Comparison of ENCODE assay signal across 26 cellular contexts in genomic region chr5:16787278-16787677, GRCh38.
DNase-seq lines count a peak whose midpoint lies in the region; ATAC-seq and TF ChIP-seq lines count a peak whose summit lies in the region.
"Had no signal": no experiment of that assay in that cellular context is flagged by ENCODE, and none has a peak within 500 bp of the region (broad histone marks: within the 10 kb centered on the region; RNA-seq: fewer than 3 reads in every experiment).

No MANE protein-coding gene starts in this region.

- peak overlapping the region; percentile 23 for H3K27ac Mint-ChIP-seq in chondrocyte (ENCODE audit: unreplicated experiment)
- H3K27ac Mint-ChIP-seq in CD14-positive monocyte = peak overlapping the region in 1 of 7 donors; percentile 22
- H3K27ac Mint-ChIP-seq: activated T-cell treated with anti-CD3 and anti-CD28 coated beads, Interleukin-2, amount 50 U/mL, for 72 hours; GM23338; memory B cell; neural progenitor cell; stimulated activated memory B cell treated with anti-CD40 and anti-IgM and Interleukin-4, amounts not matched to agents 10 μg/mL and 1 μg/mL and 100 μg/mL, for 72 hours; T-helper 17 cell had no signal

- no peak overlapping the region for H3K27ac ChIP-seq in A673 (ENCODE audit: low read depth, low read length, poor library complexity, severe bottlenecking)
- H3K27ac ChIP-seq: neural progenitor cell, Peyer's patch, SJSA1, suprapubic skin had no signal

- CTCF ChIA-PET in A673 (lab: Charles Lee) = interaction anchor here (0.7 kb wide), 1 partner anchor 151 kb away, joined by 9 read pairs; no protein-coding TSS in a partner anchor

- peaks cover 60% of the 10 kb centered on the region for H3K4me1 ChIP-seq in A673 (ENCODE audit: insufficient read depth, low read length, poor library complexity, severe bottlenecking)
- H3K4me1 ChIP-seq: Peyer's patch had no signal

- H3K9me3 Mint-ChIP-seq in chondrocyte (ENCODE audit: low read depth) = no peaks in the 10 kb centered on the region
- peaks cover 0 to 2% (median 0%) of the 10 kb centered on the region in 7 donors for H3K9me3 Mint-ChIP-seq in CD14-positive monocyte
- H3K9me3 Mint-ChIP-seq: activated T-cell treated with anti-CD3 and anti-CD28 coated beads, Interleukin-2, amount 50 U/mL, for 72 hours; GM23338; memory B cell; neural progenitor cell; stimulated activated memory B cell treated with anti-CD40 and anti-IgM and Interleukin-4, amounts not matched to agents 10 μg/mL and 1 μg/mL and 100 μg/mL, for 72 hours had no signal

- H3K4me3 Mint-ChIP-seq in chondrocyte (ENCODE audit: unreplicated experiment) = no peak overlapping the region
- no peak overlapping the region for H3K4me3 Mint-ChIP-seq in CD14-positive monocyte
- H3K4me3 Mint-ChIP-seq: activated T-cell treated with anti-CD3 and anti-CD28 coated beads, Interleukin-2, amount 50 U/mL, for 72 hours; GM23338; memory B cell; neural progenitor cell; stimulated activated memory B cell treated with anti-CD40 and anti-IgM and Interleukin-4, amounts not matched to agents 10 μg/mL and 1 μg/mL and 100 μg/mL, for 72 hours; T-helper 17 cell had no signal

- BruUV-seq in A673 (replicated peaks; lab: Mats Ljungman, UMichigan) = no TSS peak

- ATAC-seq in HG02763 (IDR thresholded peaks at IDR 0.05; ENCODE audit: unreplicated experiment) = no peak
- ATAC-seq: activated T-cell treated with anti-CD3 and anti-CD28 coated beads, Interleukin-2, amount 50 U/mL, for 72 hours; GM23338; stimulated activated memory B cell treated with anti-CD40 and anti-IgM and Interleukin-4, amounts not matched to agents 10 μg/mL and 1 μg/mL and 100 μg/mL, for 72 hours; T-helper 17 cell had no signal

- POLR2A ChIA-PET in A673 (lab: Charles Lee; ENCODE audit: low non-redundant PET) = no interaction called here

- H3K36me3 Mint-ChIP-seq in chondrocyte (ENCODE audit: low read depth) (peaks cover 14% of the 10 kb centered on the region), CD14-positive monocyte (no peaks in the 10 kb centered on the region)
- H3K36me3 Mint-ChIP-seq: memory B cell; stimulated activated memory B cell treated with anti-CD40 and anti-IgM and Interleukin-4, amounts not matched to agents 10 μg/mL and 1 μg/mL and 100 μg/mL, for 72 hours had no signal

- no peak for TF ChIP-seq CTCF in chondrocyte (IDR thresholded peaks at IDR 0.05)
- TF ChIP-seq CTCF in CD14-positive monocyte (IDR thresholded peaks at IDR 0.05) = no peak
- TF ChIP-seq CTCF in A673 (conservative IDR thresholded peaks at IDR 0.05; ENCODE audit: low read depth, low read length) = no peak

- intact Hi-C loops in CD14-positive monocyte (cut with micrococcal nuclease) (no loop called here), A673 (cut with micrococcal nuclease; ENCODE audit: unreplicated experiment) (loop anchor here (10.0 kb wide), 1 partner anchor 302 kb away; no protein-coding TSS in a partner anchor)

- no peaks in the 10 kb centered on the region for H3K9me3 ChIP-seq in A673 (ENCODE audit: low read depth, low read length, poor library complexity, severe bottlenecking)
- H3K9me3 ChIP-seq: Peyer's patch, SJSA1, suprapubic skin had no signal

- H3K27me3 ChIP-seq in A673 (replicated peaks; ENCODE audit: insufficient read depth, low read depth, low read length, poor library complexity) = no peaks in the 10 kb centered on the region
- H3K27me3 ChIP-seq: neural progenitor cell, Peyer's patch, SJSA1, suprapubic skin had no signal

- H3K4me1 Mint-ChIP-seq in chondrocyte (ENCODE audit: low read depth) (peaks cover 61% of the 10 kb centered on the region), CD14-positive monocyte (peaks cover 11% of the 10 kb centered on the region)

- H3K4me3 ChIP-seq in A673 (ENCODE audit: low read depth, low read length, poor library complexity, severe bottlenecking) = no peak overlapping the region
- H3K4me3 ChIP-seq: GM23338, neural progenitor cell, Peyer's patch, SJSA1, smooth muscle cell, suprapubic skin had no signal

- DNase-seq in NCI-H2029 treated with DMSO at 0.1 percent for 48 hours (lab: John Stamatoyannopoulos, UW) = peak; percentile 8
- DNase-seq in NCI-H2029 (lab: John Stamatoyannopoulos, UW) = no peak
- peak; percentile 44 for DNase-seq in RPMI7951 (ENCODE audit: low read depth)
- no peak for DNase-seq in chondrocyte (ENCODE audit: low spot score)
- peak; percentile 15 for DNase-seq in renal cortical epithelial cell (ENCODE audit: low read depth)
- no peak for DNase-seq in CD14-positive monocyte (ENCODE audit: low spot score)
- DNase-seq in A673 (ENCODE audit: low spot score) = no peak
- DNase-seq: activated CD4-positive, alpha-beta T cell treated with anti-CD3 and anti-CD28 coated beads for 48 hours; activated naive CD4-positive, alpha-beta T cell treated with anti-CD3 and anti-CD28 coated beads, Interleukin-2, amount 50 U/mL, for 16 hours; activated T-cell treated with anti-CD3 and anti-CD28 coated beads, Interleukin-2, amount 50 U/mL, for 72 hours; AML-193; central memory CD4-positive, alpha-beta T cell; head of caudate nucleus; KBM-7; NCI-H187; Peyer's patch; stimulated activated CD4-positive, alpha-beta T cell treated with anti-CD3 and anti-CD28 coated beads, Interleukin-2, amount 100 ng/mL, for 48 hours; T-helper 17 cell had no signal

- peaks cover 42% of the 10 kb centered on the region for H3K36me3 ChIP-seq in A673 (ENCODE audit: insufficient read depth, low read length, poor library complexity, severe bottlenecking)
- H3K36me3 ChIP-seq: neural progenitor cell, suprapubic skin had no signal

- H3K27me3 Mint-ChIP-seq in chondrocyte (ENCODE audit: low read depth) (no peaks in the 10 kb centered on the region), CD14-positive monocyte (ENCODE audit: low read depth in 3 of 3) (peaks cover 0 to 4% (median 1%) of the 10 kb centered on the region in 3 donors)

Comparison
In these comparisons a context has a peak if more than half of its experiments do, and no peak if none do; other contexts are left out.
1. DNase-seq: peak in NCI-H2029 treated with DMSO at 0.1 percent for 48 hours (single experiment), RPMI7951 (single experiment) and renal cortical epithelial cell (single experiment); none in NCI-H2029 (single experiment), chondrocyte (single experiment), CD14-positive monocyte (single experiment) and A673 (single experiment).